Comparison of ENCODE assay signal across 19 cellular contexts in the genomic region with DNA sequence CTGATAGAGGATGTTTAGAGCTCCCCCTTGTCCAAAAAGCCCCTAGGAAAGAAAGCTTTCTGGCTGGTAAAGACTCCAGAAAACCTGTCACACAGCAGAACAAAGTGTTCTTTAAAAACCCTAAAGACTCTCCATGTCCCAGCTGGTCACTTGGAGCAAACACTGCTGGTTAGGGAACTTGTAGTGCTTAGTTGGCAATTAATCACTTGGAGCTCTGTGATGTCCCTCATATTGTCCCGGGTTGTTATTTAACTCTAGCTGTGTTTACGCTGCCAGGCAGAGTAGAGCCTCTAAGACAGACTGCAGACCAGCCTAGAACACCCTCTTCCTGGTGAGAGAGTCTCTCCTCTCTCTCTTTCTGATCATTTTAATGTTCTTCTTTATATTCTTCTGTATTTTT.
"Had no signal": no experiment of that assay in that cellular context is flagged by ENCODE, and none has a peak within 500 bp of the region (broad histone marks: within the 10 kb centered on the region; RNA-seq: fewer than 3 reads in every experiment).

No MANE protein-coding gene starts in this region.

- H3K27ac ChIP-seq: epithelial cell of prostate, testis, upper lobe of left lung, WERI-Rb-1 had no signal

- H3K9me3 ChIP-seq: testis had no signal

- H3K36me3 ChIP-seq: upper lobe of left lung, WERI-Rb-1 had no signal

- H3K4me3 ChIP-seq: testis, upper lobe of left lung had no signal

- DNase-seq: activated CD4-positive, alpha-beta T cell treated with anti-CD3 and anti-CD28 coated beads for 1 hour; activated CD4-positive, alpha-beta T cell treated with anti-CD3 and anti-CD28 coated beads, Interleukin-2, amount 50 U/mL, for 4 hours; activated gamma-delta T cell treated with Interleukin-2 at 50 U/mL for 16 hours; dermis blood vessel endothelial cell; foreskin melanocyte; head of caudate nucleus; posterior cingulate gyrus; small intestine; stimulated activated CD4-positive, alpha-beta T cell treated with anti-CD3 and anti-CD28 coated beads, Interleukin-15, amount 100 ng/mL, for 24 hours; stimulated activated CD4-positive, alpha-beta T cell treated with anti-CD3 and anti-CD28 coated beads, Interleukin-4, amount 100 ng/mL, for 1 hour; stimulated activated naive CD8-positive, alpha-beta T cell treated with anti-CD3 and anti-CD28 coated beads, Interleukin-15, amount 100 ng/mL, for 72 hours; SW 1271; T-helper 2 cell; testis; upper lobe of left lung; WERI-Rb-1 had no signal

- ATAC-seq: activated naive CD4-positive, alpha-beta T cell treated with anti-CD3 and anti-CD28 coated beads, Interleukin-2, amount 50 U/mL, for 72 hours; natural killer cell treated with Interleukin-12 subunit alpha and Interleukin-12 subunit beta and Interleukin-15 and Interleukin-18, amount 100 ng/mL, for 72 hours; stimulated activated naive CD8-positive, alpha-beta T cell treated with anti-CD3 and anti-CD28 coated beads, Interleukin-15, amount 100 ng/mL, for 72 hours had no signal

- FAIRE-seq: small intestine had no signal

- H3K4me1 ChIP-seq: testis, upper lobe of left lung had no signal

- H3K27me3 ChIP-seq: testis, upper lobe of left lung had no signal
